19 cellular contexts compared by ENCODE assay signal in genomic region chr10:112835933-112836564, GRCh38.
DNase-seq lines count a peak whose midpoint lies in the region; ATAC-seq and TF ChIP-seq lines count a peak whose summit lies in the region.
"Had no signal": no experiment of that assay in that cellular context is flagged by ENCODE, and none has a peak within 500 bp of the region (broad histone marks: within the 10 kb centered on the region; RNA-seq: fewer than 3 reads in every experiment).

No MANE protein-coding gene starts in this region.

- H3K4me1 ChIP-seq in adipocyte (ENCODE audit: control insufficient read depth, insufficient read depth, low read length) = peaks cover 12% of the 10 kb centered on the region
- no peaks in the 10 kb centered on the region for H3K4me1 ChIP-seq in right cardiac atrium (ENCODE audit: control insufficient read depth, insufficient read depth, low read length)

- peak overlapping the region; percentile 10 for H3K9ac ChIP-seq in adipocyte (ENCODE audit: low read length)

- DNase-seq in CD14-positive monocyte (ENCODE audit: low spot score) (no peak), adipocyte (ENCODE audit: low read depth) (no peak), right cardiac atrium (peak; percentile 83 to 86 (median 86)), sciatic nerve (ENCODE audit: low spot score) (no peak), T-helper 2 cell (no peak), OCI-M1 (lab: John Stamatoyannopoulos, UW) (no peak), RPMI8226 (no peak), NCI-H187 treated with DMSO at 0.1 percent for 48 hours (lab: John Stamatoyannopoulos, UW) (no peak)
- DNase-seq: activated CD4-positive, alpha-beta T cell treated with anti-CD3 and anti-CD28 coated beads for 4 hours; activated T-cell treated with anti-CD3 and anti-CD28 coated beads, Interleukin-2, amount 50 U/mL, for 24 hours; DND-41; hippocampal formation; mesenchymal stem cell; NCI-H2081 treated with DMSO at 0.1 percent for 48 hours; NCI-H69; stimulated activated naive CD8-positive, alpha-beta T cell treated with anti-CD3 and anti-CD28 coated beads, Interleukin-15, amount 100 ng/mL, for 72 hours had no signal

- peaks cover 7% of the 10 kb centered on the region for H3K9me3 ChIP-seq in adipocyte (ENCODE audit: control insufficient read depth, low read length)
- H3K9me3 ChIP-seq in right cardiac atrium (ENCODE audit: control insufficient read depth, low read length) = no peaks in the 10 kb centered on the region

- peaks cover 9 to 14% (median 11%) of the 10 kb centered on the region in 7 donors for H3K9me3 Mint-ChIP-seq in CD14-positive monocyte
- H3K9me3 Mint-ChIP-seq: T-helper 2 cell treated with Interferon-gamma antibody and Interleukin-4, amounts not matched to agents 5 μg/mL and 100 μg/mL, for 36 hours had no signal

- H3K27me3 Mint-ChIP-seq in CD14-positive monocyte (ENCODE audit: low read depth in 3 of 3) = peaks cover 3 to 7% (median 5%) of the 10 kb centered on the region in 3 donors
- H3K27me3 Mint-ChIP-seq: activated T-cell treated with anti-CD3 and anti-CD28 coated beads, Interleukin-2, amount 50 U/mL, for 24 hours; B cell; stimulated activated naive CD8-positive, alpha-beta T cell treated with anti-CD3 and anti-CD28 coated beads, Interleukin-15, amount 100 ng/mL, for 72 hours had no signal

- intact Hi-C loops in CD14-positive monocyte (cut with micrococcal nuclease) (loop anchor here in 1 of 2 donors (10.0 kb wide), 1 partner anchor 49 kb away; no protein-coding TSS in a partner anchor), right cardiac atrium (cut with DNase I) (no loop called here), sciatic nerve (cut with DNase I) (no loop called here)

- H3K27me3 ChIP-seq in adipocyte (replicated peaks; ENCODE audit: control insufficient read depth, insufficient read depth, low read length) (peaks cover 9% of the 10 kb centered on the region), right cardiac atrium (ENCODE audit: control insufficient read depth, insufficient read depth) (no peaks in the 10 kb centered on the region)

- TF ChIP-seq CTCF in CD14-positive monocyte (IDR thresholded peaks at IDR 0.05) = no peak

- no peaks in the 10 kb centered on the region for H3K36me3 ChIP-seq in adipocyte (ENCODE audit: control insufficient read depth, insufficient read depth, low read length, severe bottlenecking)

- H3K4me3 ChIP-seq in adipocyte (ENCODE audit: low read length) = peak overlapping the region; percentile 57
- H3K4me3 ChIP-seq in right cardiac atrium (ENCODE audit: low read length) = no peak overlapping the region
- H3K4me3 ChIP-seq: skin epidermis had no signal

- peaks cover 50% of the 10 kb centered on the region for H3K4me1 Mint-ChIP-seq in CD14-positive monocyte
- H3K4me1 Mint-ChIP-seq: B cell; stimulated activated naive CD8-positive, alpha-beta T cell treated with anti-CD3 and anti-CD28 coated beads, Interleukin-15, amount 100 ng/mL, for 72 hours had no signal

- no peak overlapping the region for H3K27ac ChIP-seq in right cardiac atrium (ENCODE audit: low read length)

- peaks cover 4 to 11% of the 10 kb centered on the region in 2 donors for H3K36me3 Mint-ChIP-seq in CD14-positive monocyte

- WGBS in right cardiac atrium = 58% methylated on average over 11 of the region's 11 CpGs

- H3K27ac Mint-ChIP-seq in CD14-positive monocyte = peak overlapping the region; percentile 30 to 83 (median 77)
- H3K27ac Mint-ChIP-seq: activated T-cell treated with anti-CD3 and anti-CD28 coated beads, Interleukin-2, amount 50 U/mL, for 24 hours; B cell; stimulated activated naive CD8-positive, alpha-beta T cell treated with anti-CD3 and anti-CD28 coated beads, Interleukin-15, amount 100 ng/mL, for 72 hours; T-helper 2 cell treated with Interferon-gamma antibody and Interleukin-4, amounts not matched to agents 5 μg/mL and 100 μg/mL, for 36 hours had no signal

- ATAC-seq in right cardiac atrium (peak; percentile 85 to 86), sciatic nerve (peak; percentile 86)
- ATAC-seq: stimulated activated naive CD8-positive, alpha-beta T cell treated with anti-CD3 and anti-CD28 coated beads, Interleukin-15, amount 100 ng/mL, for 72 hours had no signal

- peak overlapping the region; percentile 24 to 64 for H3K4me3 Mint-ChIP-seq in CD14-positive monocyte
- H3K4me3 Mint-ChIP-seq: activated T-cell treated with anti-CD3 and anti-CD28 coated beads, Interleukin-2, amount 50 U/mL, for 24 hours; B cell; stimulated activated naive CD8-positive, alpha-beta T cell treated with anti-CD3 and anti-CD28 coated beads, Interleukin-15, amount 100 ng/mL, for 72 hours; T-helper 2 cell treated with Interferon-gamma antibody and Interleukin-4, amounts not matched to agents 5 μg/mL and 100 μg/mL, for 36 hours had no signal

Comparison
In these comparisons a context has a peak if more than half of its experiments do, and no peak if none do; other contexts are left out.
1. DNase-seq: peak in right cardiac atrium (3 of 3); none in CD14-positive monocyte (single experiment), adipocyte (single experiment), sciatic nerve (single experiment), T-helper 2 cell (0 of 5), OCI-M1 (single experiment), RPMI8226 (single experiment) and NCI-H187 treated with DMSO at 0.1 percent for 48 hours (single experiment).